ENCODE assay signal across 1 cellular context in genomic region chr1:19138958-19139581, GRCh38.
TF ChIP-seq lines count a peak whose summit lies in the region.

No MANE protein-coding gene starts in this region.

TF ChIP-seq in HepG2, 621 proteins besides CTCF, POLR2A, EP300 and RAD21 (continued from another document and continues in another):
- TF ChIP-seq ARID4A (CRISPR knock-in tag; IDR thresholded peaks at IDR 0.05; ENCODE audit: borderline replicate concordance) (no peak), ZNF34 (CRISPR knock-in tag; IDR thresholded peaks at IDR 0.05; ENCODE audit: borderline replicate concordance) (no peak), ZNF614 (CRISPR knock-in tag; IDR thresholded peaks at IDR 0.05; ENCODE audit: borderline replicate concordance) (0 out of 2 replicates have a peak, but pooled peaks have one; percentile 36), TCF7L2 (IDR thresholded peaks at IDR 0.05; ENCODE audit: low read depth, low read length) (no peak), ZNF362 (CRISPR knock-in tag; IDR thresholded peaks at IDR 0.05; ENCODE audit: borderline replicate concordance) (peak; percentile 75; the same call in 1 of the 2 replicates), THYN1 (CRISPR knock-in tag; IDR thresholded peaks at IDR 0.05; ENCODE audit: borderline replicate concordance, low read depth) (no peak), ZNF331 (CRISPR knock-in tag; IDR thresholded peaks at IDR 0.05) (peak; percentile 42; the same call in 1 of the 2 replicates), HNRNPUL1 (IDR thresholded peaks at IDR 0.05; ENCODE audit: low read depth, low read length) (no peak), ZNF513 (CRISPR knock-in tag; conservative IDR thresholded peaks at IDR 0.05) (no peak), MAF1 (CRISPR knock-in tag; IDR thresholded peaks at IDR 0.05; ENCODE audit: borderline replicate concordance) (no peak), ZNF737 (CRISPR knock-in tag; IDR thresholded peaks at IDR 0.05; ENCODE audit: borderline replicate concordance) (no peak), ZKSCAN1 (IDR thresholded peaks at IDR 0.05; ENCODE audit: low read length) (no peak), ZHX2 (IDR thresholded peaks at IDR 0.05; ENCODE audit: low read depth) (no peak), ZHX2 (CRISPR knock-in tag; IDR thresholded peaks at IDR 0.05; ENCODE audit: borderline replicate concordance) (no peak), SMYD3 (CRISPR knock-in tag; IDR thresholded peaks at IDR 0.05) (no peak), ZNF780A (CRISPR knock-in tag; IDR thresholded peaks at IDR 0.05) (no peak), ZNF558 (CRISPR knock-in tag; IDR thresholded peaks at IDR 0.05; ENCODE audit: borderline replicate concordance) (no peak), MIER3 (CRISPR knock-in tag; IDR thresholded peaks at IDR 0.05; ENCODE audit: borderline replicate concordance) (peak; percentile 35; the same call in 1 of the 2 replicates), MXI1 (IDR thresholded peaks at IDR 0.05; ENCODE audit: borderline replicate concordance, low read depth, low read length) (no peak), ZNF550 (CRISPR knock-in tag; IDR thresholded peaks at IDR 0.05; ENCODE audit: borderline replicate concordance) (no peak), ZNF501 (CRISPR knock-in tag; IDR thresholded peaks at IDR 0.05) (no peak; the same call in 1 of the 2 replicates), ATF4 (CRISPR knock-in tag; IDR thresholded peaks at IDR 0.05) (no peak)
- TF ChIP-seq, protein P1, sequence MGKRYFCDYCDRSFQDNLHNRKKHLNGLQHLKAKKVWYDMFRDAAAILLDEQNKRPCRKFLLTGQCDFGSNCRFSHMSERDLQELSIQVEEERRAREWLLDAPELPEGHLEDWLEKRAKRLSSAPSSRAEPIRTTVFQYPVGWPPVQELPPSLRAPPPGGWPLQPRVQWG (CRISPR knock-in tag; IDR thresholded peaks at IDR 0.05; ENCODE audit: borderline replicate concordance, low read depth), result no peak
- TF ChIP-seq, protein P2, sequence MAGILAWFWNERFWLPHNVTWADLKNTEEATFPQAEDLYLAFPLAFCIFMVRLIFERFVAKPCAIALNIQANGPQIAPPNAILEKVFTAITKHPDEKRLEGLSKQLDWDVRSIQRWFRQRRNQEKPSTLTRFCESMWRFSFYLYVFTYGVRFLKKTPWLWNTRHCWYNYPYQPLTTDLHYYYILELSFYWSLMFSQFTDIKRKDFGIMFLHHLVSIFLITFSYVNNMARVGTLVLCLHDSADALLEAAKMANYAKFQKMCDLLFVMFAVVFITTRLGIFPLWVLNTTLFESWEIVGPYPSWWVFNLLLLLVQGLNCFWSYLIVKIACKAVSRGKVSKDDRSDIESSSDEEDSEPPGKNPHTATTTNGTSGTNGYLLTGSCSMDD (CRISPR knock-in tag; IDR thresholded peaks at IDR 0.05), result no peak
- TF ChIP-seq, protein P3, sequence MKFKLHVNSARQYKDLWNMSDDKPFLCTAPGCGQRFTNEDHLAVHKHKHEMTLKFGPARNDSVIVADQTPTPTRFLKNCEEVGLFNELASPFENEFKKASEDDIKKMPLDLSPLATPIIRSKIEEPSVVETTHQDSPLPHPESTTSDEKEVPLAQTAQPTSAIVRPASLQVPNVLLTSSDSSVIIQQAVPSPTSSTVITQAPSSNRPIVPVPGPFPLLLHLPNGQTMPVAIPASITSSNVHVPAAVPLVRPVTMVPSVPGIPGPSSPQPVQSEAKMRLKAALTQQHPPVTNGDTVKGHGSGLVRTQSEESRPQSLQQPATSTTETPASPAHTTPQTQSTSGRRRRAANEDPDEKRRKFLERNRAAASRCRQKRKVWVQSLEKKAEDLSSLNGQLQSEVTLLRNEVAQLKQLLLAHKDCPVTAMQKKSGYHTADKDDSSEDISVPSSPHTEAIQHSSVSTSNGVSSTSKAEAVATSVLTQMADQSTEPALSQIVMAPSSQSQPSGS (CRISPR knock-in tag; IDR thresholded peaks at IDR 0.05), result no peak
- TF ChIP-seq, protein P4, sequence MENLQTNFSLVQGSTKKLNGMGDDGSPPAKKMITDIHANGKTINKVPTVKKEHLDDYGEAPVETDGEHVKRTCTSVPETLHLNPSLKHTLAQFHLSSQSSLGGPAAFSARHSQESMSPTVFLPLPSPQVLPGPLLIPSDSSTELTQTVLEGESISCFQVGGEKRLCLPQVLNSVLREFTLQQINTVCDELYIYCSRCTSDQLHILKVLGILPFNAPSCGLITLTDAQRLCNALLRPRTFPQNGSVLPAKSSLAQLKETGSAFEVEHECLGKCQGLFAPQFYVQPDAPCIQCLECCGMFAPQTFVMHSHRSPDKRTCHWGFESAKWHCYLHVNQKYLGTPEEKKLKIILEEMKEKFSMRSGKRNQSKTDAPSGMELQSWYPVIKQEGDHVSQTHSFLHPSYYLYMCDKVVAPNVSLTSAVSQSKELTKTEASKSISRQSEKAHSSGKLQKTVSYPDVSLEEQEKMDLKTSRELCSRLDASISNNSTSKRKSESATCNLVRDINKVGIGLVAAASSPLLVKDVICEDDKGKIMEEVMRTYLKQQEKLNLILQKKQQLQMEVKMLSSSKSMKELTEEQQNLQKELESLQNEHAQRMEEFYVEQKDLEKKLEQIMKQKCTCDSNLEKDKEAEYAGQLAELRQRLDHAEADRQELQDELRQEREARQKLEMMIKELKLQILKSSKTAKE (CRISPR knock-in tag; IDR thresholded peaks at IDR 0.05; ENCODE audit: borderline replicate concordance), result no peak
- TF ChIP-seq, protein P5, sequence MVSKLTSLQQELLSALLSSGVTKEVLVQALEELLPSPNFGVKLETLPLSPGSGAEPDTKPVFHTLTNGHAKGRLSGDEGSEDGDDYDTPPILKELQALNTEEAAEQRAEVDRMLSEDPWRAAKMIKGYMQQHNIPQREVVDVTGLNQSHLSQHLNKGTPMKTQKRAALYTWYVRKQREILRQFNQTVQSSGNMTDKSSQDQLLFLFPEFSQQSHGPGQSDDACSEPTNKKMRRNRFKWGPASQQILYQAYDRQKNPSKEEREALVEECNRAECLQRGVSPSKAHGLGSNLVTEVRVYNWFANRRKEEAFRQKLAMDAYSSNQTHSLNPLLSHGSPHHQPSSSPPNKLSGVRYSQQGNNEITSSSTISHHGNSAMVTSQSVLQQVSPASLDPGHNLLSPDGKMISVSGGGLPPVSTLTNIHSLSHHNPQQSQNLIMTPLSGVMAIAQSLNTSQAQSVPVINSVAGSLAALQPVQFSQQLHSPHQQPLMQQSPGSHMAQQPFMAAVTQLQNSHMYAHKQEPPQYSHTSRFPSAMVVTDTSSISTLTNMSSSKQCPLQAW (CRISPR knock-in tag; IDR thresholded peaks at IDR 0.05), result peak; percentile 64
